In the genomic region with DNA sequence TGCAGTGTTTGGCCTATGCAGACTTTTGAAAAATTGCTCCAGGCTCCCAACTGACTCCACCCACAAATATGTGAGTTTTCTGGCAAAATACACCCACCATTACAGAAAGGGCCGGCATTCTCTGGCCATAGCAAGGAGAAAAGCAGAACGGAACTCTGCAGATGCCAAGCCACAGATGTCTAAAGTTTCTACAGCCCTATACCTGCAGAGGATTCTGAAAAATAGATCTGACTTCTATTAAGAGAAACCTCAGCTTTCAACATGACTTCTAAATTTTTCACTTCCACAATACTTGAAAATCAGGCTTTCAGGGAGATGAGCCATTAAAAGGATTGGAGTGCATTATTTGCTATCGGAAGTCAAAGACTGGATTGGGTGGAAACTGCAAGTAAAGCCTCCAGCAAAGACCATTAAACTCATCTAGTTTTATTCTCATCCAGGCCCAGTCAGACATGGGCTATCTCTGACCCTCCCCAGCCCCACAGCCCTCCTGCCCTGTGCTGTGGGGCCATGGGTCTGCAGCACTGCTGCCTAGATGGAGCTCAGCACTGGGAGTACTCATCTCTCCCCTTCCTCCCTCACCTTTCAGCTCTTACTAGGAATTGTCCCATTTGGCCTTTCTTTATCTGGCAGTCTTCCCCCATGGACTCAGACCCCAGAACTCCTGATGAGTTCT, we compare ENCODE assay signal across 12 cellular contexts.
DNase-seq lines count a peak whose midpoint lies in the region; ATAC-seq lines count a peak whose summit lies in the region.
"Had no signal": no experiment of that assay in that cellular context is flagged by ENCODE, and none has a peak within 500 bp of the region (broad histone marks: within the 10 kb centered on the region; RNA-seq: fewer than 3 reads in every experiment).

No MANE protein-coding gene starts in this region.

- ATAC-seq in GM18499 (IDR thresholded peaks at IDR 0.05; ENCODE audit: insufficient read depth, unreplicated experiment) (peak; percentile 62), GM19455 (IDR thresholded peaks at IDR 0.05; ENCODE audit: unreplicated experiment) (peak; percentile 74), HG02870 (IDR thresholded peaks at IDR 0.05; ENCODE audit: unreplicated experiment) (peak; percentile 81), HG03558 (IDR thresholded peaks at IDR 0.05; ENCODE audit: extremely low read depth, unreplicated experiment) (peak; percentile 78)
- ATAC-seq: upper lobe of right lung had no signal

- DNase-seq in foreskin melanocyte (no peak), NCI-H748 (lab: John Stamatoyannopoulos, UW; ENCODE audit: unreplicated experiment) (no peak), Ammon's horn (ENCODE audit: low spot score) (no peak), NCI-H146 treated with DMSO at 0.1 percent for 48 hours (lab: John Stamatoyannopoulos, UW; ENCODE audit: unreplicated experiment) (no peak)
- DNase-seq: Calu3; OCI-M1; stimulated activated CD8-positive, alpha-beta memory T cell treated with anti-CD3 and anti-CD28 coated beads, Interleukin-4, amount 100 ng/mL, for 48 hours; upper lobe of right lung had no signal
